Comparison of ENCODE assay signal across 1 cellular context in the genomic region with DNA sequence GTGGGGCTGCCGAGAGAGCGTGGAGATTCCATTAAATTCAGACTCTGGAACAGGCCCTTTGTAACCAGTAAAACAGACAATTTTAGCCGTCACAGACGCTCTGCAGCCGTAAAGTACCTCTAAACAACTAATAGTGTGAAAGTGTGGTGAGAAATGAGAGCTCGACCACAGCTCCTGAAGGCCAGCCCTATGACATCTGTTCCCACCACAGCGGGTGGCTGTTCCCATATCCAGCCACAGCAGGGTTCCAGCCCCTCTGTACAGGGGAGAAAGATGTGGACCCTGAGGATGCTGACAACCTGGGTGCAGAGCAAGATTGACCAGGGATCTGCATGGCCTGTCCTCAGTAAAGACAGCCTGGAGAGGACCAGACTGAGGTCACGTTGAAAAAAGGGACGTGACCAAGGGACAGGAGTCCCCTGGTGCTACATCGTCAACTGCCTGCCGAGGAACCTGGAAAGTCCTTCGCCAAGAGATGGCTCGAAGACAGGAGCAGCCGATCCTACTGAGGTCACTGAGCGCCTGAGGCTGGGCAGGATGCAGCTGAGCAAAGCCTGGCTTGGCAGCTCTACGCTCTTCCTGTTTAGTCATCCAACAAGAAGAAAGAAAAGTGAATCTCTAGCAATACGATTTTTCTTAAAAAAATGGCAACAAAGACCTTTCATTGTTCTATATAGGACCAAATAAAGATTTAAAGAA.
TF ChIP-seq lines count a peak whose summit lies in the region.

No MANE protein-coding gene starts in this region.

TF ChIP-seq in IMR-90, 13 proteins besides CTCF, POLR2A, EP300 and RAD21:
- TF ChIP-seq CHD1 (IDR thresholded peaks at IDR 0.05; ENCODE audit: low read depth, low read length) (no peak), MXI1 (IDR thresholded peaks at IDR 0.05; ENCODE audit: borderline replicate concordance, low read depth, low read length) (no peak), CEBPB (IDR thresholded peaks at IDR 0.05; ENCODE audit: low read depth, low read length) (no peak), BHLHE40 (IDR thresholded peaks at IDR 0.05; ENCODE audit: low read depth, low read length) (no peak), SMC3 (IDR thresholded peaks at IDR 0.05; ENCODE audit: low read depth, low read length) (no peak), RCOR1 (IDR thresholded peaks at IDR 0.05; ENCODE audit: insufficient replicate concordance, low read length) (no peak), NFE2L2 (IDR thresholded peaks at IDR 0.05; ENCODE audit: low read depth, low read length) (no peak)
- TF ChIP-seq, protein P1, sequence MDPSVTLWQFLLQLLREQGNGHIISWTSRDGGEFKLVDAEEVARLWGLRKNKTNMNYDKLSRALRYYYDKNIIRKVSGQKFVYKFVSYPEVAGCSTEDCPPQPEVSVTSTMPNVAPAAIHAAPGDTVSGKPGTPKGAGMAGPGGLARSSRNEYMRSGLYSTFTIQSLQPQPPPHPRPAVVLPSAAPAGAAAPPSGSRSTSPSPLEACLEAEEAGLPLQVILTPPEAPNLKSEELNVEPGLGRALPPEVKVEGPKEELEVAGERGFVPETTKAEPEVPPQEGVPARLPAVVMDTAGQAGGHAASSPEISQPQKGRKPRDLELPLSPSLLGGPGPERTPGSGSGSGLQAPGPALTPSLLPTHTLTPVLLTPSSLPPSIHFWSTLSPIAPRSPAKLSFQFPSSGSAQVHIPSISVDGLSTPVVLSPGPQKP (IDR thresholded peaks at IDR 0.05; ENCODE audit: borderline replicate concordance, low read depth, low read length), result no peak
- TF ChIP-seq, protein P2, sequence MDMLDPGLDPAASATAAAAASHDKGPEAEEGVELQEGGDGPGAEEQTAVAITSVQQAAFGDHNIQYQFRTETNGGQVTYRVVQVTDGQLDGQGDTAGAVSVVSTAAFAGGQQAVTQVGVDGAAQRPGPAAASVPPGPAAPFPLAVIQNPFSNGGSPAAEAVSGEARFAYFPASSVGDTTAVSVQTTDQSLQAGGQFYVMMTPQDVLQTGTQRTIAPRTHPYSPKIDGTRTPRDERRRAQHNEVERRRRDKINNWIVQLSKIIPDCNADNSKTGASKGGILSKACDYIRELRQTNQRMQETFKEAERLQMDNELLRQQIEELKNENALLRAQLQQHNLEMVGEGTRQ (IDR thresholded peaks at IDR 0.05; ENCODE audit: low read depth, low read length), result no peak
